19 cellular contexts compared by ENCODE assay signal in genomic region chr20:41167118-41167470, GRCh38. TPM values are rescaled to one million over a fixed set of nuclear protein-coding genes. Genes with fewer than 3 reads are reported as not detected.
DNase-seq lines count a peak whose midpoint lies in the region; ATAC-seq and TF ChIP-seq lines count a peak whose summit lies in the region.
"Had no signal": no experiment of that assay in that cellular context is flagged by ENCODE, and none has a peak within 500 bp of the region (broad histone marks: within the 10 kb centered on the region; RNA-seq: fewer than 3 reads in every experiment).

No MANE protein-coding gene starts in this region.

- ATAC-seq in HG02938 (IDR thresholded peaks at IDR 0.05; ENCODE audit: unreplicated experiment) (no peak), lower lobe of right lung (no peak)
- ATAC-seq: A549, pancreas had no signal

- H3K4me1 ChIP-seq in CD8-positive, alpha-beta memory T cell (ENCODE audit: insufficient read depth, low read length): peaks cover 29% of the 10 kb centered on the region
- H3K4me1 ChIP-seq in ovary (ENCODE audit: insufficient read depth) (no peaks in the 10 kb centered on the region), lower lobe of right lung (peaks cover 6% of the 10 kb centered on the region)
- H3K4me1 ChIP-seq: A549, ascending aorta, Caco-2, pancreas had no signal

- POLR2A ChIA-PET in activated CD4-positive, alpha-beta T cell treated with anti-CD3 and anti-CD28 coated beads, Interleukin-2, amount 10 ng/mL, durations not matched to agents 7 days and 5 days (lab: Charles Lee): no interaction called here
- POLR2A ChIA-PET in CD8-positive, alpha-beta memory T cell (lab: Charles Lee): interaction anchor here (1.6 kb wide), 1 partner anchor 10 kb away, joined by 8 read pairs; no protein-coding TSS in a partner anchor

- H3K9me3 ChIP-seq in CD8-positive, alpha-beta memory T cell (ENCODE audit: low read length): no peaks in the 10 kb centered on the region
- H3K9me3 ChIP-seq in ovary (no peaks in the 10 kb centered on the region), lower lobe of right lung (no peaks in the 10 kb centered on the region)
- H3K9me3 ChIP-seq: A549, ascending aorta, Caco-2, pancreas had no signal

- H3K36me3 ChIP-seq in CD8-positive, alpha-beta memory T cell (ENCODE audit: insufficient read depth, low read length): peaks cover 98% of the 10 kb centered on the region
- H3K36me3 ChIP-seq in ovary: no peaks in the 10 kb centered on the region
- peaks cover 98% of the 10 kb centered on the region for H3K36me3 ChIP-seq in lower lobe of right lung

- no peaks in the 10 kb centered on the region for H3K9me3 Mint-ChIP-seq in activated CD4-positive, alpha-beta T cell treated with anti-CD3 and anti-CD28 coated beads, Interleukin-2, amount 10 ng/mL, durations not matched to agents 7 days and 5 days
- H3K9me3 Mint-ChIP-seq in CD8-positive, alpha-beta memory T cell: no peaks in the 10 kb centered on the region
- H3K9me3 Mint-ChIP-seq in activated naive CD8-positive, alpha-beta T cell treated with anti-CD3 and anti-CD28 coated beads for 36 hours: no peaks in the 10 kb centered on the region
- H3K9me3 Mint-ChIP-seq: IgD-negative memory B cell had no signal

- TF ChIP-seq CTCF in ovary (IDR thresholded peaks at IDR 0.05) (no peak), lower lobe of right lung (IDR thresholded peaks at IDR 0.05) (no peak)

- no peak for TF ChIP-seq EP300 in ovary (IDR thresholded peaks at IDR 0.05)

- no peak for DNase-seq in activated CD4-positive, alpha-beta T cell treated with anti-CD3 and anti-CD28 coated beads, Interleukin-2, amount 10 ng/mL, durations not matched to agents 7 days and 5 days
- DNase-seq in activated CD4-positive, alpha-beta T cell treated with anti-CD3 and anti-CD28 coated beads, Interleukin-2, amount 50 U/mL, for 1 hour: no peak
- DNase-seq in CD8-positive, alpha-beta memory T cell: peak in 1 of 5 donors; percentile 13
- DNase-seq in activated naive CD8-positive, alpha-beta T cell treated with anti-CD3 and anti-CD28 coated beads for 36 hours: no peak
- DNase-seq in ovary (peak in 3 of 5 donors; percentile 4 to 13 (median 12)), lower lobe of right lung (no peak), NCI-H2227 (lab: John Stamatoyannopoulos, UW; ENCODE audit: unreplicated experiment) (no peak)
- DNase-seq: HCEC 1CT; midbrain; NCI-H1105; NCI-H2171; small intestine; stimulated activated naive CD4-positive, alpha-beta T cell treated with Interleukin-2 at 50 U/mL for 16 hours had no signal

- CTCF ChIA-PET in activated CD4-positive, alpha-beta T cell treated with anti-CD3 and anti-CD28 coated beads, Interleukin-2, amount 10 ng/mL, durations not matched to agents 7 days and 5 days (lab: Charles Lee): interaction anchor here (0.7 to 2.3 kb wide), 3 partner anchors 9 to 16 kb away, joined by 3 to 7 read pairs (median 7); no protein-coding TSS in a partner anchor
- CTCF ChIA-PET in CD8-positive, alpha-beta memory T cell (lab: Charles Lee): interaction anchor here (1.4 to 4.8 kb wide), 3 partner anchors 10 to 171 kb away, joined by 3 to 23 read pairs (median 4); no protein-coding TSS in a partner anchor

- H3K4me1 Mint-ChIP-seq in activated CD4-positive, alpha-beta T cell treated with anti-CD3 and anti-CD28 coated beads, Interleukin-2, amount 10 ng/mL, durations not matched to agents 7 days and 5 days: peaks cover 56% of the 10 kb centered on the region
- H3K4me1 Mint-ChIP-seq in CD8-positive, alpha-beta memory T cell: peaks cover 44 to 59% (median 56%) of the 10 kb centered on the region in 3 donors
- H3K4me1 Mint-ChIP-seq in activated naive CD8-positive, alpha-beta T cell treated with anti-CD3 and anti-CD28 coated beads for 36 hours: peaks cover 59% of the 10 kb centered on the region

- no peak overlapping the region for H3K27ac ChIP-seq in CD8-positive, alpha-beta memory T cell (ENCODE audit: low read depth, low read length)
- no peak overlapping the region for H3K27ac ChIP-seq in ovary
- no peak overlapping the region for H3K27ac ChIP-seq in lower lobe of right lung
- H3K27ac ChIP-seq: A549, pancreas had no signal

- no peak for TF ChIP-seq POLR2A in ovary (IDR thresholded peaks at IDR 0.05)

- H3K4me3 ChIP-seq in CD8-positive, alpha-beta memory T cell (ENCODE audit: low read length): no peak overlapping the region
- H3K4me3 ChIP-seq in ovary: no peak overlapping the region
- no peak overlapping the region for H3K4me3 ChIP-seq in lower lobe of right lung
- H3K4me3 ChIP-seq: A549, ascending aorta, pancreas had no signal

- peak overlapping the region; percentile 47 for H3K27ac Mint-ChIP-seq in activated CD4-positive, alpha-beta T cell treated with anti-CD3 and anti-CD28 coated beads, Interleukin-2, amount 10 ng/mL, durations not matched to agents 7 days and 5 days
- H3K27ac Mint-ChIP-seq in CD8-positive, alpha-beta memory T cell: peak overlapping the region; percentile 29 to 97 (median 83)
- H3K27ac Mint-ChIP-seq in activated naive CD8-positive, alpha-beta T cell treated with anti-CD3 and anti-CD28 coated beads for 36 hours: peak overlapping the region; percentile 45
- H3K27ac Mint-ChIP-seq: IgD-negative memory B cell had no signal

- H3K36me3 Mint-ChIP-seq in activated CD4-positive, alpha-beta T cell treated with anti-CD3 and anti-CD28 coated beads, Interleukin-2, amount 10 ng/mL, durations not matched to agents 7 days and 5 days (ENCODE audit: low read depth): peaks cover 81% of the 10 kb centered on the region
- peaks cover 15 to 99% (median 35%) of the 10 kb centered on the region in 3 donors for H3K36me3 Mint-ChIP-seq in CD8-positive, alpha-beta memory T cell
- H3K36me3 Mint-ChIP-seq in activated naive CD8-positive, alpha-beta T cell treated with anti-CD3 and anti-CD28 coated beads for 36 hours: peaks cover 62% of the 10 kb centered on the region

- no peaks in the 10 kb centered on the region for H3K27me3 Mint-ChIP-seq in activated CD4-positive, alpha-beta T cell treated with anti-CD3 and anti-CD28 coated beads, Interleukin-2, amount 10 ng/mL, durations not matched to agents 7 days and 5 days
- peaks cover 0 to 1% of the 10 kb centered on the region in 2 donors for H3K27me3 Mint-ChIP-seq in CD8-positive, alpha-beta memory T cell
- H3K27me3 Mint-ChIP-seq in activated naive CD8-positive, alpha-beta T cell treated with anti-CD3 and anti-CD28 coated beads for 36 hours: no peaks in the 10 kb centered on the region
- H3K27me3 Mint-ChIP-seq: IgD-negative memory B cell had no signal

- 89 to 93% (median 90%) methylated on average over 3 of the region's 3 CpGs for WGBS in ovary, 3 donors

- intact Hi-C loops in ovary (cut with DNase I): loop anchor here in 2 of 4 donors (10.0 kb wide), 2 partner anchors 58 to 238 kb away; no protein-coding TSS in a partner anchor
- intact Hi-C loops in lower lobe of right lung (cut with DNase I): no loop called here

- H3K4me3 Mint-ChIP-seq in activated CD4-positive, alpha-beta T cell treated with anti-CD3 and anti-CD28 coated beads, Interleukin-2, amount 10 ng/mL, durations not matched to agents 7 days and 5 days: no peak overlapping the region
- H3K4me3 Mint-ChIP-seq in CD8-positive, alpha-beta memory T cell: peak overlapping the region in 2 of 7 donors; percentile 41 to 48
- no peak overlapping the region for H3K4me3 Mint-ChIP-seq in activated naive CD8-positive, alpha-beta T cell treated with anti-CD3 and anti-CD28 coated beads for 36 hours
- H3K4me3 Mint-ChIP-seq: IgD-negative memory B cell had no signal

- H3K27me3 ChIP-seq in CD8-positive, alpha-beta memory T cell (ENCODE audit: insufficient read depth, low read length, poor library complexity, severe bottlenecking): no peaks in the 10 kb centered on the region
- H3K27me3 ChIP-seq in ovary (no peaks in the 10 kb centered on the region), lower lobe of right lung (ENCODE audit: low read depth) (no peaks in the 10 kb centered on the region)
- H3K27me3 ChIP-seq: ascending aorta, pancreas had no signal

RNA-seq across cellular contexts. Expression of gene PLCG1, which starts 29.8 kb away (rescaled TPM):
- 100 to 1,000 TPM; 395 to 443 TPM for total RNA-seq in activated CD4-positive, alpha-beta T cell treated with anti-CD3 and anti-CD28 coated beads, Interleukin-2, amount 10 ng/mL, durations not matched to agents 7 days and 5 days
- total RNA-seq in CD8-positive, alpha-beta memory T cell: 100 to 1,000 TPM; 104 to 108 TPM
- polyA plus RNA-seq in CD8-positive, alpha-beta memory T cell: 73.5 TPM
- 100 to 1,000 TPM; 156 to 162 TPM for total RNA-seq in activated naive CD8-positive, alpha-beta T cell treated with anti-CD3 and anti-CD28 coated beads for 36 hours
- total RNA-seq in ovary: 100 to 1,000 TPM in 5 of 7 donors, 10 to 100 TPM in 2; 63.0 to 158 (median 104) TPM
- polyA plus RNA-seq in ovary: 10 to 100 TPM; 56.1 to 77.2 TPM
- total RNA-seq in lower lobe of right lung: 94.0 TPM

Comparison
In these comparisons a context has a peak if more than half of its experiments do, and no peak if none do; other contexts are left out.
1. DNase-seq: peak in ovary (3 of 5); none in activated CD4-positive, alpha-beta T cell treated with anti-CD3 and anti-CD28 coated beads, Interleukin-2, amount 10 ng/mL, durations not matched to agents 7 days and 5 days (single experiment), activated CD4-positive, alpha-beta T cell treated with anti-CD3 and anti-CD28 coated beads, Interleukin-2, amount 50 U/mL, for 1 hour (single experiment), activated naive CD8-positive, alpha-beta T cell treated with anti-CD3 and anti-CD28 coated beads for 36 hours (single experiment), lower lobe of right lung (single experiment) and NCI-H2227 (single experiment).
2. Peak in every context shown above with its lines, with median percentiles within 50 percentile points of each other: H3K27ac Mint-ChIP-seq.